In the genomic region with DNA sequence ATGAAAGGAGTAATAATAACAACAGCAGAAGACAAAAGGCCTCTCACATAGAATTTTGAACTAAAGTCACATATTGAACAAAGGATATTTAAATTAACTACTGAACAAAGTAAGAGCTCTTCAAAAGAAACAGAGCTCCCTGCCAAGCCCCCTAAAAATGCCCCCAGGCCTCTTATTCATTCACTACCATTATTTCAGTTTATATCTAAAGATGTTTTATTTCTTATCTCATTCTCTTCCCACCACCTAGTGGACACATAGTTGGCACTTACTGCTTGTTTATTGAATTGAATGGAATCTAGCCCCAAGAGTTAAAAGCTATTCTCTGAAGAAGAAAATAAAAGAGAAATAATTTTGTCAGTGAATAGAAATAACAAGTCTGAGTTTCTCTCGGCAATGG, we compare ENCODE assay signal across 10 cellular contexts. TPM values are rescaled to one million over a fixed set of nuclear protein-coding genes. Genes with fewer than 3 reads are reported as not detected.
DNase-seq lines count a peak whose midpoint lies in the region; ATAC-seq and TF ChIP-seq lines count a peak whose summit lies in the region.
"Had no signal": no experiment of that assay in that cellular context is flagged by ENCODE, and none has a peak within 500 bp of the region (broad histone marks: within the 10 kb centered on the region; RNA-seq: fewer than 3 reads in every experiment).

No MANE protein-coding gene starts in this region.

- ATAC-seq in HG03378 (IDR thresholded peaks at IDR 0.05; ENCODE audit: unreplicated experiment), result no peak

- no peak overlapping the region for H2BK5ac ChIP-seq in mesendoderm (ENCODE audit: low read length)

- H3K4me1 ChIP-seq in OCI-LY1 (ENCODE audit: insufficient read depth, low read length, severe bottlenecking) (no peaks in the 10 kb centered on the region), fibroblast of lung (ENCODE audit: control insufficient read depth, extremely low read depth, insufficient read depth, low read length) (peaks cover 17% of the 10 kb centered on the region), smooth muscle cell (ENCODE audit: low read depth) (peaks cover 12% of the 10 kb centered on the region), mesendoderm (ENCODE audit: control insufficient read depth, low read depth, low read length) (no peaks in the 10 kb centered on the region)

- H3K79me2 ChIP-seq in OCI-LY1 (ENCODE audit: insufficient read depth, low read length), result no peaks in the 10 kb centered on the region
- peaks cover 78% of the 10 kb centered on the region for H3K79me2 ChIP-seq in fibroblast of lung (ENCODE audit: control insufficient read depth, insufficient read depth, low read length)
- H3K79me2 ChIP-seq in smooth muscle cell (ENCODE audit: low read depth), result peaks cover 95% of the 10 kb centered on the region
- peaks cover 36% of the 10 kb centered on the region for H3K79me2 ChIP-seq in mesendoderm (ENCODE audit: control insufficient read depth, insufficient read depth, low read length)

- no peaks in the 10 kb centered on the region for H3K36me3 ChIP-seq in OCI-LY1 (ENCODE audit: insufficient read depth, low read length)
- H3K36me3 ChIP-seq in fibroblast of lung (ENCODE audit: control insufficient read depth, insufficient read depth, low read length), result peaks cover 1% of the 10 kb centered on the region
- peaks cover 4% of the 10 kb centered on the region for H3K36me3 ChIP-seq in smooth muscle cell (ENCODE audit: low read depth)
- no peaks in the 10 kb centered on the region for H3K36me3 ChIP-seq in mesendoderm (ENCODE audit: control insufficient read depth, insufficient read depth, low read length)

- H3K27me3 ChIP-seq in OCI-LY1 (ENCODE audit: insufficient read depth, low read length) (no peaks in the 10 kb centered on the region), fibroblast of lung (ENCODE audit: control insufficient read depth, insufficient read depth, low read length) (no peaks in the 10 kb centered on the region), smooth muscle cell (ENCODE audit: low read depth) (no peaks in the 10 kb centered on the region), mesendoderm (ENCODE audit: insufficient read depth, low read length, poor library complexity) (no peaks in the 10 kb centered on the region)

- H2AFZ ChIP-seq in OCI-LY1 (ENCODE audit: low read length) (no peak overlapping the region), fibroblast of lung (ENCODE audit: low read length) (no peak overlapping the region), smooth muscle cell (ENCODE audit: low read depth) (no peak overlapping the region)

- no peak overlapping the region for H3K56ac ChIP-seq in mesendoderm (ENCODE audit: low read length)

- 97% methylated on average over 1 of the region's 1 CpG for WGBS in smooth muscle cell (ENCODE audit: low lambda C conversion rate)
- WGBS in mesendoderm (ENCODE audit: extremely low coverage, insufficient coverage, low lambda C conversion rate), result no CpG with 5 or more reads among the region's 1 CpG

- H2BK120ac ChIP-seq in mesendoderm (ENCODE audit: low read depth, low read length), result no peak overlapping the region

- no peak overlapping the region for H2BK15ac ChIP-seq in mesendoderm (replicated peaks; ENCODE audit: low read depth)

- H3K4me3 ChIP-seq in OCI-LY1 (ENCODE audit: low read depth, low read length, poor library complexity, severe bottlenecking) (no peak overlapping the region), fibroblast of lung (replicated peaks in 1 of 4; ENCODE audit: control extremely low read depth in 1 of 4, insufficient read depth in 1 of 4, low read depth in 3 of 4, low read length in 4 of 4) (no peak overlapping the region), smooth muscle cell (no peak overlapping the region), mesendoderm (ENCODE audit: low read length) (no peak overlapping the region)

- H3K9me3 ChIP-seq in OCI-LY1 (ENCODE audit: low read length), result no peaks in the 10 kb centered on the region
- H3K9me3 ChIP-seq in fibroblast of lung (ENCODE audit: control insufficient read depth, insufficient read depth, low read depth, low read length), result no peaks in the 10 kb centered on the region
- H3K9me3 ChIP-seq in smooth muscle cell (replicated peaks; ENCODE audit: low read depth), result no peaks in the 10 kb centered on the region

- H4K5ac ChIP-seq in mesendoderm (ENCODE audit: low read length), result no peak overlapping the region

- no peaks in the 10 kb centered on the region for H3K9me2 ChIP-seq in OCI-LY1 (ENCODE audit: low read depth, low read length)

- H3K18ac ChIP-seq in mesendoderm (ENCODE audit: low read length), result no peak overlapping the region

- no peak overlapping the region for H3K4ac ChIP-seq in mesendoderm (ENCODE audit: low read depth, low read length)

- H3K27ac ChIP-seq in OCI-LY1 (ENCODE audit: low read depth, low read length, poor library complexity, severe bottlenecking) (no peak overlapping the region), fibroblast of lung (ENCODE audit: insufficient read depth, low read length) (no peak overlapping the region), smooth muscle cell (ENCODE audit: low read depth) (no peak overlapping the region), mesendoderm (ENCODE audit: low read depth, low read length) (no peak overlapping the region)

- no peak overlapping the region for H3K23ac ChIP-seq in mesendoderm (ENCODE audit: low read length)

- H3K4me2 ChIP-seq in OCI-LY1 (ENCODE audit: low read length), result no peak overlapping the region
- H3K4me2 ChIP-seq in fibroblast of lung (ENCODE audit: extremely low read depth, insufficient read depth, low read length), result no peak overlapping the region
- H3K4me2 ChIP-seq in smooth muscle cell, result no peak overlapping the region
- no peak overlapping the region for H3K4me2 ChIP-seq in mesendoderm (ENCODE audit: low read length)

- no peak overlapping the region for H2AK5ac ChIP-seq in mesendoderm (ENCODE audit: low read length)

- DNase-seq in DMS 273 (lab: John Stamatoyannopoulos, UW; ENCODE audit: unreplicated experiment) (peak; percentile 11), DMS 273 treated with DMSO at 0.1 percent for 48 hours (lab: John Stamatoyannopoulos, UW) (no peak), fibroblast of lung (ENCODE audit: low read depth in 2 of 2) (peak; percentile 50 to 52), smooth muscle cell (lab: John Stamatoyannopoulos, UW; ENCODE audit: unreplicated experiment) (no peak), mesendoderm (no peak), KG1 (lab: John Stamatoyannopoulos, UW) (no peak)
- DNase-seq: 8988T, retina had no signal

- no peak overlapping the region for H3K9ac ChIP-seq in OCI-LY1 (ENCODE audit: low read length)
- H3K9ac ChIP-seq in fibroblast of lung (ENCODE audit: insufficient read depth, low read length), result no peak overlapping the region
- no peak overlapping the region for H3K9ac ChIP-seq in smooth muscle cell (ENCODE audit: low read depth)
- no peak overlapping the region for H3K9ac ChIP-seq in mesendoderm (ENCODE audit: low read length)

- H4K8ac ChIP-seq in mesendoderm (ENCODE audit: low read depth, low read length), result no peak overlapping the region

- TF ChIP-seq CTCF in OCI-LY1 (IDR thresholded peaks at IDR 0.05; ENCODE audit: low read length) (peak; percentile 47; the same call in 1 of the 2 replicates), fibroblast of lung (conservative IDR thresholded peaks at IDR 0.05 in 1 of 2, IDR thresholded peaks at IDR 0.05 in 1 of 2; ENCODE audit: low read depth in 1 of 2, low read length in 2 of 2) (peak in 1 of 2 donors; percentile 37), smooth muscle cell (IDR thresholded peaks at IDR 0.05; ENCODE audit: borderline replicate concordance, insufficient read depth, poor library complexity, severe bottlenecking) (peak; percentile 17)

- peaks cover 5% of the 10 kb centered on the region for H3K79me1 ChIP-seq in mesendoderm (ENCODE audit: low read length)

- no peaks in the 10 kb centered on the region for H4K20me1 ChIP-seq in OCI-LY1 (ENCODE audit: insufficient read depth, low read length)
- H4K20me1 ChIP-seq in fibroblast of lung (ENCODE audit: control insufficient read depth, extremely low read depth, insufficient read depth, low read length), result no peaks in the 10 kb centered on the region
- peaks cover 100% of the 10 kb centered on the region for H4K20me1 ChIP-seq in smooth muscle cell (ENCODE audit: low read depth)

- H3F3A ChIP-seq in OCI-LY1 (ENCODE audit: insufficient read depth, low read length) (no peaks in the 10 kb centered on the region), smooth muscle cell (ENCODE audit: low read depth) (peaks cover 8% of the 10 kb centered on the region)

RNA-seq across cellular contexts. Expression of a gene that starts 37.4 kb away (rescaled TPM):
- 129 and 161 TPM in 2 replicates for total RNA-seq in fibroblast of lung
- 255 and 316 TPM in 2 replicates for polyA plus RNA-seq in fibroblast of lung
- polyA plus RNA-seq in fibroblast of lung (2012), result 209 and 287 TPM in 2 replicates
- 231 and 233 TPM in 2 replicates for polyA minus RNA-seq in fibroblast of lung (ENCODE audit: low replicate concordance)
- total RNA-seq in smooth muscle cell, result 187 and 190 TPM in 2 replicates
- polyA plus RNA-seq in smooth muscle cell, result 128 TPM in 2 replicates
- 212 TPM for polyA plus RNA-seq in mesendoderm (2013, experiment 1 of 2)
- polyA plus RNA-seq in mesendoderm (2013, experiment 2 of 2), result 218 TPM

Comparison
In these comparisons a context has a peak if more than half of its experiments do, and no peak if none do; other contexts are left out.
1. DNase-seq: peak in DMS 273 (single experiment) and fibroblast of lung (2 of 2); none in DMS 273 treated with DMSO at 0.1 percent for 48 hours (single experiment), smooth muscle cell (single experiment), mesendoderm (single experiment) and KG1 (single experiment).